In the genomic region with DNA sequence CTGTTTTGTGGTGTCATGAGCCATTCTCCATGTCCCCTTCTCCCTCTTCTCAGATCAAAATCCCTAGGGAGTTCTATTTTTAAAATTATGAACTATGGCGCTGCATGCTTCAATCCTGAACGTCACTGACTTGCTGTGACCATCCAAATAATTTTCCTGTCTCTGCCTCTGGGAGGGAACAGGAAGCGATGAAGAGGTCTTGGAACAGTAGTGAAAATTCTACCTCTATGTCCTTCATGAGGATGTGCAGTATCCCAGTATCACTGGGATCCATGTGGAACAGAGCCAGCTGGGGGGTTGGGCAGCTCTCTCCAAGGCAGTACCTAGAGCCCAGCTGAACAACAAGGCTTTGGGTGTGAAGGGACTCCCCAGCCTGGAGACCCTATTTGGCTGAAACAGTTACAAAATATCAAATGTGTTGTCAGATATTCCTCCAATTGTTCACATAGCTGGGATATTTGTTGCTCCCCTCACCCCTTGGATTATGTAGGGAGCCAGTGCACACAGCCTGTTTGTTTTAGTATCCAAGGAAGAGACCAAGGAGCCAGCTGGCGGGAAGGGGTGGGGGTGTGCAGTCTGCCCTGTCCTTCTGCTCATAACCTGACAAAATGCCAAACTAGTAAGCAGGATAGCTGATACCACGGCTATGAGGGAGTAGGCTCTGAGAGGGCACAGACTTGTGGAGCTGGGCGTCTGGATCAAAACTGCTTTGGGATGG, we compare ENCODE assay signal across 8 cellular contexts. TPM values are rescaled to one million over a fixed set of nuclear protein-coding genes. Genes with fewer than 3 reads are reported as not detected.
DNase-seq lines count a peak whose midpoint lies in the region; ATAC-seq and TF ChIP-seq lines count a peak whose summit lies in the region.

No MANE protein-coding gene starts in this region.

- peaks cover 0 to 16% (median 11%) of the 10 kb centered on the region in 5 donors for H3K4me1 ChIP-seq in subcutaneous abdominal adipose tissue (ENCODE audit: control insufficient read depth in 5 of 5, insufficient read depth in 5 of 5, low read length in 5 of 5)
- no peaks in the 10 kb centered on the region for H3K4me1 ChIP-seq in effector memory CD4-positive, alpha-beta T cell (ENCODE audit: control insufficient read depth, insufficient read depth, low read length, poor library complexity, severe bottlenecking)

- TF ChIP-seq CTCF in LNCaP clone FGC (IDR thresholded peaks at IDR 0.05; ENCODE audit: control insufficient read depth, extremely low read depth, insufficient read depth), result no peak

- intact Hi-C loops in posterior vena cava (cut with DNase I), result no loop called here

- H3K27ac ChIP-seq in subcutaneous abdominal adipose tissue (ENCODE audit: low read depth, low read length), result peak overlapping the region; percentile 52
- no peak overlapping the region for H3K27ac ChIP-seq in effector memory CD4-positive, alpha-beta T cell (ENCODE audit: insufficient read depth, low read length, poor library complexity, severe bottlenecking)

- H3K9me3 ChIP-seq in subcutaneous abdominal adipose tissue (ENCODE audit: control insufficient read depth in 5 of 5, low read length in 5 of 5), result no peaks in the 10 kb centered on the region
- no peaks in the 10 kb centered on the region for H3K9me3 ChIP-seq in effector memory CD4-positive, alpha-beta T cell (ENCODE audit: control insufficient read depth, low read length)

- DNase-seq in LNCaP clone FGC (ENCODE audit: low read depth), result peak; percentile 62
- DNase-seq in astrocyte of the hippocampus (ENCODE audit: low read depth, low spot score), result peak; percentile 67
- DNase-seq in kidney glomerular epithelial cell (lab: John Stamatoyannopoulos, UW), result peak; percentile 74
- DNase-seq in effector memory CD4-positive, alpha-beta T cell, result no peak
- no peak for DNase-seq in NCI-H146 (lab: John Stamatoyannopoulos, UW)
- DNase-seq in posterior vena cava (ENCODE audit: low spot score), result no peak

- no peaks in the 10 kb centered on the region for H3K27me3 ChIP-seq in subcutaneous abdominal adipose tissue (ENCODE audit: control insufficient read depth in 5 of 5, insufficient read depth in 4 of 5, low read length in 5 of 5)
- no peaks in the 10 kb centered on the region for H3K27me3 ChIP-seq in effector memory CD4-positive, alpha-beta T cell (replicated peaks; ENCODE audit: control insufficient read depth, insufficient read depth, low read length, poor library complexity, severe bottlenecking)

- H3K9ac ChIP-seq in subcutaneous abdominal adipose tissue (ENCODE audit: low read length in 5 of 5), result peak overlapping the region in 1 of 5 donors; percentile 15

- ATAC-seq in HG02798 (IDR thresholded peaks at IDR 0.05; ENCODE audit: poor library complexity, unreplicated experiment), result no peak

- H3K4me3 ChIP-seq in LNCaP clone FGC (ENCODE audit: low read depth, low read length) (peak overlapping the region; percentile 2; the same call in 1 of the 2 replicates), subcutaneous abdominal adipose tissue (ENCODE audit: low read depth in 1 of 5, low read length in 5 of 5) (peak overlapping the region in 1 of 5 donors; percentile 1)
- H3K4me3 ChIP-seq in effector memory CD4-positive, alpha-beta T cell (ENCODE audit: insufficient read depth, low read depth, low read length, poor library complexity, severe bottlenecking), result no peak overlapping the region

- H3K36me3 ChIP-seq in subcutaneous abdominal adipose tissue (ENCODE audit: control insufficient read depth in 5 of 5, insufficient read depth in 5 of 5, low read length in 5 of 5), result peaks cover 2 to 41% (median 30%) of the 10 kb centered on the region in 5 donors
- H3K36me3 ChIP-seq in effector memory CD4-positive, alpha-beta T cell (ENCODE audit: control insufficient read depth, insufficient read depth, low read length), result peaks cover 22% of the 10 kb centered on the region

RNA-seq across cellular contexts. Expression of a gene that starts 7.6 kb away (rescaled TPM):
- 1 to 10 TPM; 5.3 to 5.5 TPM for total RNA-seq in posterior vena cava

RNA-seq across cellular contexts. Expression of a gene that starts 8.2 kb away (rescaled TPM):
- total RNA-seq in posterior vena cava, result 10 to 100 TPM in 1 of 2 donors, 1 to 10 TPM in 1; 8.3 to 20.0 TPM

RNA-seq across cellular contexts. Expression of a gene that starts 16.4 kb away (rescaled TPM):
- 10 to 100 TPM; 68.9 to 78.9 TPM for total RNA-seq in posterior vena cava

RNA-seq across cellular contexts. Expression of a gene that starts 25.4 kb away (rescaled TPM):
- total RNA-seq in posterior vena cava, result under 1 TPM; 0.32 to 0.57 TPM

RNA-seq across cellular contexts. Expression of a gene that starts 41.2 kb away (rescaled TPM):
- total RNA-seq in posterior vena cava, result 1 to 10 TPM; 3.9 to 4.6 TPM

Comparison
In these comparisons a context has a peak if more than half of its experiments do, and no peak if none do; other contexts are left out.
1. DNase-seq: peak in LNCaP clone FGC (single experiment), astrocyte of the hippocampus (single experiment) and kidney glomerular epithelial cell (single experiment); none in effector memory CD4-positive, alpha-beta T cell (0 of 3), NCI-H146 (single experiment) and posterior vena cava (single experiment).